In the genomic region with DNA sequence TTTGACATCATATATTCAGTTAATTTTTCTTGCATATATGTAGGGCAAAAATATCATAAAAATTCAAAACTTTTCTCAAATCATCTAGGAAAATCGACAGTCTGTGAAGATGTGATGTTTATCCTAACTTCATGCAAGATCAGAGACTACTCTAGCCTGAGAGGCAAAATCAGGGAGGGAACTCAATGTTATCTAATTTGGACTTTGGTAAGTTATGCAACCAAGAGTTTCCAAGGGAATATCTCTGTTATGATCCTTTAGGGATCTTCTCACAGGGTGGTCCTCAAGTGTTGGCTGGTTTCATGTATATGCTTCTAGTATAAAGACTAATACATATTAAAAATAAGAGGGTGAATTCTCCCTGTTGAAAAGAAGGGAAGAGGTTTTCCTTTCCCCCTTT, we compare ENCODE assay signal across 35 cellular contexts.
A peak's percentile ranks its signal among the peaks of the same experiment; 100 is the strongest.
DNase-seq lines count a peak whose midpoint lies in the region; ATAC-seq, FAIRE-seq and TF ChIP-seq lines count a peak whose summit lies in the region.
"Had no signal": no experiment of that assay in that cellular context is flagged by ENCODE, and none has a peak within 500 bp of the region (broad histone marks: within the 10 kb centered on the region; RNA-seq: fewer than 3 reads in every experiment).

No MANE protein-coding gene starts in this region.

- TF ChIP-seq EP300 in HepG2 (IDR thresholded peaks at IDR 0.05; ENCODE audit: low read depth in 2 of 2, low read length in 2 of 2) (no peak), HepG2 (CRISPR knock-in tag; IDR thresholded peaks at IDR 0.05; ENCODE audit: borderline replicate concordance) (no peak)

- H3K4me3 ChIP-seq in liver (ENCODE audit: low read depth in 1 of 3, low read length in 3 of 3) (no peak overlapping the region), HepG2 (replicated peaks in 1 of 3; ENCODE audit: insufficient read depth in 1 of 3, low read depth in 2 of 3, low read length in 3 of 3) (no peak overlapping the region), Karpas-422 (ENCODE audit: low read length) (no peak overlapping the region), right lobe of liver (no peak overlapping the region), osteoblast (ENCODE audit: insufficient read depth, low read length) (no peak overlapping the region), spleen (no peak overlapping the region)
- H3K4me3 ChIP-seq: A549; BLaER1; BLaER1 treated with 17β-estradiol and CSF1 and Interleukin-3, amounts not matched to agents 10 nM and 100 nM had no signal

- H3K27ac ChIP-seq in liver (ENCODE audit: low read depth in 1 of 2, low read length in 2 of 2), result no peak overlapping the region
- no peak overlapping the region for H3K27ac ChIP-seq in HepG2 (ENCODE audit: extremely low read length, insufficient read depth, low read length)
- H3K27ac ChIP-seq in Karpas-422 (ENCODE audit: low read length), result no peak overlapping the region
- H3K27ac ChIP-seq in right lobe of liver, result no peak overlapping the region
- no peak overlapping the region for H3K27ac ChIP-seq in osteoblast (ENCODE audit: low read depth, low read length)
- no peak overlapping the region for H3K27ac ChIP-seq in spleen
- H3K27ac ChIP-seq: 22Rv1; A549; BLaER1; BLaER1 treated with 17β-estradiol and CSF1 and Interleukin-3, amounts not matched to agents 10 nM and 100 nM; C4-2B had no signal

- H3K4me2 ChIP-seq in HepG2 (ENCODE audit: low read depth, low read length) (no peak overlapping the region), Karpas-422 (ENCODE audit: low read depth, low read length, poor library complexity, severe bottlenecking) (no peak overlapping the region), osteoblast (ENCODE audit: insufficient read depth, low read length) (no peak overlapping the region)
- H3K4me2 ChIP-seq: A549; BLaER1; BLaER1 treated with 17β-estradiol and CSF1 and Interleukin-3, amounts not matched to agents 10 nM and 100 nM had no signal

- H3K27me3 ChIP-seq in liver (ENCODE audit: control insufficient read depth in 4 of 4, insufficient read depth in 4 of 4, low read length in 3 of 4) (no peaks in the 10 kb centered on the region), HepG2 (ENCODE audit: control insufficient read depth in 1 of 2, insufficient read depth in 2 of 2, low read length in 2 of 2) (no peaks in the 10 kb centered on the region), Karpas-422 (ENCODE audit: low read length) (no peaks in the 10 kb centered on the region), right lobe of liver (no peaks in the 10 kb centered on the region), osteoblast (ENCODE audit: insufficient read depth, low read length) (no peaks in the 10 kb centered on the region), spleen (replicated peaks in 1 of 7) (no peaks in the 10 kb centered on the region)
- H3K27me3 ChIP-seq: BE2C; BLaER1; BLaER1 treated with 17β-estradiol and CSF1 and Interleukin-3, amounts not matched to agents 10 nM and 100 nM had no signal

- ATAC-seq in HepG2 (no peak), left lobe of liver (peak; percentile 61), right lobe of liver (peak in 3 of 4 donors; percentile 50 to 55 (median 51))
- ATAC-seq: A549; CD8-positive, alpha-beta T cell had no signal

- DNase-seq in HepG2 (ENCODE audit: low spot score) (no peak), Karpas-422 (peak; percentile 11), left lobe of liver (ENCODE audit: low spot score) (no peak), right lobe of liver (no peak), osteoblast (ENCODE audit: insufficient read length, low spot score, missing footprints) (no peak), spleen (no peak)
- DNase-seq in activated CD8-positive, alpha-beta memory T cell treated with anti-CD3 and anti-CD28 coated beads, Interleukin-2, amount 50 U/mL, for 4 hours, result no peak
- DNase-seq: 8988T; ACHN; AML-193; BE2C; C1 segment of cervical spinal cord; Caco-2; Calu3; CD4-positive, alpha-beta memory T cell; CD4-positive, alpha-beta T cell; CD4-positive, CD25-positive, alpha-beta regulatory T cell; CD8-positive, alpha-beta memory T cell; CD8-positive, alpha-beta T cell; COR-L47; DMS 273 treated with DMSO at 0.1 percent for 48 hours; DMS153; DMS53; DMS79; DMS79 treated with DMSO at 0.1 percent for 48 hours; DND-41; EL had no signal

- TF ChIP-seq CTCF in liver (IDR thresholded peaks at IDR 0.05; ENCODE audit: low read depth, low read length, missing input control) (no peak), HepG2 (CRISPR knock-in tag; IDR thresholded peaks at IDR 0.05) (no peak), right lobe of liver (IDR thresholded peaks at IDR 0.05) (no peak), osteoblast (IDR thresholded peaks at IDR 0.05; ENCODE audit: extremely low read depth, low read depth, low read length) (no peak), spleen (IDR thresholded peaks at IDR 0.05 in 8 of 11, conservative IDR thresholded peaks at IDR 0.05 in 3 of 11) (no peak)

- H3K4me1 ChIP-seq in liver (ENCODE audit: control insufficient read depth in 4 of 4, insufficient read depth in 4 of 4, low read length in 3 of 4) (no peaks in the 10 kb centered on the region), HepG2 (ENCODE audit: insufficient read depth, low read length) (no peaks in the 10 kb centered on the region), Karpas-422 (ENCODE audit: low read length) (no peaks in the 10 kb centered on the region), right lobe of liver (no peaks in the 10 kb centered on the region), osteoblast (ENCODE audit: insufficient read depth, low read length) (no peaks in the 10 kb centered on the region), spleen (no peaks in the 10 kb centered on the region)
- H3K4me1 ChIP-seq: A549; BE2C; BLaER1; BLaER1 treated with 17β-estradiol and CSF1 and Interleukin-3, amounts not matched to agents 10 nM and 100 nM; Caco-2 had no signal

- 57% methylated on average over 1 of the region's 1 CpG for WGBS in liver
- 0% methylated on average over 1 of the region's 1 CpG for WGBS in HepG2 (ENCODE audit: low lambda C conversion rate)
- WGBS in right lobe of liver (ENCODE audit: insufficient coverage, low coverage, low lambda C conversion rate, missing lambda C conversion rate), result 26% methylated on average over 1 of the region's 1 CpG
- WGBS in spleen, 5 donors, result 47 to 72% (median 58%) methylated on average over 1 of the region's 1 CpG

- no peaks in the 10 kb centered on the region for H3K36me3 ChIP-seq in liver (ENCODE audit: control insufficient read depth in 4 of 4, insufficient read depth in 3 of 4, low read depth in 1 of 4, low read length in 3 of 4)
- H3K36me3 ChIP-seq in HepG2 (replicated peaks in 1 of 2; ENCODE audit: control insufficient read depth in 1 of 2, insufficient read depth in 2 of 2, low read length in 2 of 2), result no peaks in the 10 kb centered on the region
- H3K36me3 ChIP-seq in Karpas-422 (ENCODE audit: insufficient read depth, low read length), result no peaks in the 10 kb centered on the region
- no peaks in the 10 kb centered on the region for H3K36me3 ChIP-seq in right lobe of liver
- H3K36me3 ChIP-seq in osteoblast (ENCODE audit: insufficient read depth, low read length), result no peaks in the 10 kb centered on the region
- no peaks in the 10 kb centered on the region for H3K36me3 ChIP-seq in spleen
- H3K36me3 ChIP-seq: BE2C; BLaER1; BLaER1 treated with 17β-estradiol and CSF1 and Interleukin-3, amounts not matched to agents 10 nM and 100 nM had no signal

- H4K20me1 ChIP-seq in HepG2 (ENCODE audit: insufficient read depth, low read length) (no peaks in the 10 kb centered on the region), Karpas-422 (ENCODE audit: insufficient read depth, low read depth, low read length) (no peaks in the 10 kb centered on the region), osteoblast (ENCODE audit: insufficient read depth, low read length) (no peaks in the 10 kb centered on the region)
- H4K20me1 ChIP-seq: BLaER1; BLaER1 treated with 17β-estradiol and CSF1 and Interleukin-3, amounts not matched to agents 10 nM and 100 nM had no signal

- H3K79me2 ChIP-seq in HepG2 (ENCODE audit: insufficient read depth, low read length), result no peaks in the 10 kb centered on the region
- H3K79me2 ChIP-seq in Karpas-422 (ENCODE audit: low read length), result no peaks in the 10 kb centered on the region
- H3K79me2 ChIP-seq in osteoblast (ENCODE audit: insufficient read depth, low read length), result no peaks in the 10 kb centered on the region

- H3K9me3 ChIP-seq in liver (ENCODE audit: control insufficient read depth in 4 of 4, low read length in 3 of 4) (peaks cover 0 to 4% (median 0%) of the 10 kb centered on the region in 4 donors), HepG2 (ENCODE audit: low read length) (peaks cover 13% of the 10 kb centered on the region), Karpas-422 (ENCODE audit: low read length) (0 out of 2 replicates have a peak, but pooled peaks cover 3% of the 10 kb centered on the region), right lobe of liver (no peaks in the 10 kb centered on the region), osteoblast (ENCODE audit: low read depth, low read length) (no peaks in the 10 kb centered on the region), spleen (peaks cover 2 to 69% (median 55%) of the 10 kb centered on the region in 8 donors)
- H3K9me3 ChIP-seq: A549; BE2C; BLaER1; BLaER1 treated with 17β-estradiol and CSF1 and Interleukin-3, amounts not matched to agents 10 nM and 100 nM; Caco-2 had no signal

- CTCF ChIA-PET in HepG2 (lab: Yijun Ruan, JAX; ENCODE audit: low intra/inter-chr PET ratio, low total read pairs), result no interaction called here

- H3K9ac ChIP-seq in liver (ENCODE audit: low read depth in 1 of 2, low read length in 2 of 2) (no peak overlapping the region), HepG2 (ENCODE audit: insufficient read depth, low read depth, low read length) (no peak overlapping the region), Karpas-422 (ENCODE audit: low read length) (no peak overlapping the region)
- H3K9ac ChIP-seq: BLaER1; BLaER1 treated with 17β-estradiol and CSF1 and Interleukin-3, amounts not matched to agents 10 nM and 100 nM had no signal

- BruUV-seq in HepG2 (replicated peaks; lab: Mats Ljungman, UMichigan), result no TSS peak

- intact Hi-C loops in HepG2 (cut with micrococcal nuclease; ENCODE audit: unreplicated experiment) (no loop called here), right lobe of liver (cut with DNase I) (no loop called here), spleen (cut with DNase I; ENCODE audit: low total_unique reads) (no loop called here)

- H2AFZ ChIP-seq in HepG2 (ENCODE audit: low read length) (no peak overlapping the region), Karpas-422 (ENCODE audit: low read length) (no peak overlapping the region), osteoblast (ENCODE audit: low read length) (no peak overlapping the region)

- TF ChIP-seq POLR2A in HepG2 (IDR thresholded peaks at IDR 0.05; ENCODE audit: insufficient read depth in 1 of 2, low read depth in 2 of 2, low read length in 2 of 2) (no peak), right lobe of liver (IDR thresholded peaks at IDR 0.05) (no peak), spleen (IDR thresholded peaks at IDR 0.05) (no peak)

- H3K9me2 ChIP-seq in Karpas-422 (replicated peaks; ENCODE audit: insufficient read depth, low read length), result no peaks in the 10 kb centered on the region

- no peak for FAIRE-seq in HepG2 (lab: Jason Lieb, UNC)
- FAIRE-seq: A204.1, A549, D721Med had no signal

- in situ Hi-C loops in HepG2 (cut with HindIII; ENCODE audit: extremely low pct_ligation_motif_present, low pct_unique_long_range_greater_than_20kb), result no loop called here

- TF ChIP-seq RAD21 in liver (IDR thresholded peaks at IDR 0.05) (no peak), HepG2 (CRISPR knock-in tag; IDR thresholded peaks at IDR 0.05) (no peak)

- POLR2A ChIA-PET in HepG2 (lab: Yijun Ruan, JAX), result no interaction called here
